Comparison of ENCODE assay signal across 1 cellular context in the genomic region with DNA sequence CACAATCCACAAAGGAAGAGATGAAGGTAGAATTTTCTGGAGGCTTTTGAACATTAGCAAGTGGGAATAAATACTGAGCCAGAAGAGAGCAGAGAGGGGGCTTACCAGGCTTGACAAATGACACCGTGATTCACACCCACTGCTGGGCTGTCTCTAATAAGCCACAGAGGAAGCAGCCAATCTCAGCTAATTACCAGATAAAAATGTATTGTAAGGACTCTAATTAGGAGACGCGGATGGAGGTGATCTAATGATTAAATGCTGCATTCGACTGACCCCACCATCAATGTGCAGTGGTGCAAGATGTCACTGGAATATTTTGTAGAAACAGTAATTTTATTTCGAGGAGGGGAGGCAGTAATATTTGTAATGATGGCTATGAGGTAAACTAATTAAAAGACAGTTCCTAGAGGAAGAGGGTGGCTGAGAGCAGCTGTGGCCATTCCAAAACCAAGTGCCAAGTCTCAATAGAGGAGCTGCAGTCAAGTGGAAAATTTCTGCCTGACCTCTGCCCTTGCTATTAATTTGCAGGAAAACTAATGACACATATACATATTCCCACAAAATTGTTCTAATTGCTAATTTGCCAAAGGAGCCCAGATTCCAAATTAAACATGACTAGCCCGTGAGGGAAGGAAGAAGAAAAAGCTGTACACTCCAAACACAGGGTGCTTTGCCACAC.
TF ChIP-seq lines count a peak whose summit lies in the region.

No MANE protein-coding gene starts in this region.

TF ChIP-seq in SK-N-SH, 30 proteins besides CTCF, POLR2A, EP300 and RAD21 (continued from another document):
- TF ChIP-seq, protein P1, sequence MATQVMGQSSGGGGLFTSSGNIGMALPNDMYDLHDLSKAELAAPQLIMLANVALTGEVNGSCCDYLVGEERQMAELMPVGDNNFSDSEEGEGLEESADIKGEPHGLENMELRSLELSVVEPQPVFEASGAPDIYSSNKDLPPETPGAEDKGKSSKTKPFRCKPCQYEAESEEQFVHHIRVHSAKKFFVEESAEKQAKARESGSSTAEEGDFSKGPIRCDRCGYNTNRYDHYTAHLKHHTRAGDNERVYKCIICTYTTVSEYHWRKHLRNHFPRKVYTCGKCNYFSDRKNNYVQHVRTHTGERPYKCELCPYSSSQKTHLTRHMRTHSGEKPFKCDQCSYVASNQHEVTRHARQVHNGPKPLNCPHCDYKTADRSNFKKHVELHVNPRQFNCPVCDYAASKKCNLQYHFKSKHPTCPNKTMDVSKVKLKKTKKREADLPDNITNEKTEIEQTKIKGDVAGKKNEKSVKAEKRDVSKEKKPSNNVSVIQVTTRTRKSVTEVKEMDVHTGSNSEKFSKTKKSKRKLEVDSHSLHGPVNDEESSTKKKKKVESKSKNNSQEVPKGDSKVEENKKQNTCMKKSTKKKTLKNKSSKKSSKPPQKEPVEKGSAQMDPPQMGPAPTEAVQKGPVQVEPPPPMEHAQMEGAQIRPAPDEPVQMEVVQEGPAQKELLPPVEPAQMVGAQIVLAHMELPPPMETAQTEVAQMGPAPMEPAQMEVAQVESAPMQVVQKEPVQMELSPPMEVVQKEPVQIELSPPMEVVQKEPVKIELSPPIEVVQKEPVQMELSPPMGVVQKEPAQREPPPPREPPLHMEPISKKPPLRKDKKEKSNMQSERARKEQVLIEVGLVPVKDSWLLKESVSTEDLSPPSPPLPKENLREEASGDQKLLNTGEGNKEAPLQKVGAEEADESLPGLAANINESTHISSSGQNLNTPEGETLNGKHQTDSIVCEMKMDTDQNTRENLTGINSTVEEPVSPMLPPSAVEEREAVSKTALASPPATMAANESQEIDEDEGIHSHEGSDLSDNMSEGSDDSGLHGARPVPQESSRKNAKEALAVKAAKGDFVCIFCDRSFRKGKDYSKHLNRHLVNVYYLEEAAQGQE (IDR thresholded peaks at IDR 0.05; ENCODE audit: low read depth, low read length): no peak
- TF ChIP-seq CHD2 (IDR thresholded peaks at IDR 0.05; ENCODE audit: low read length, partially characterized antibody): no peak
- TF ChIP-seq, protein P2, sequence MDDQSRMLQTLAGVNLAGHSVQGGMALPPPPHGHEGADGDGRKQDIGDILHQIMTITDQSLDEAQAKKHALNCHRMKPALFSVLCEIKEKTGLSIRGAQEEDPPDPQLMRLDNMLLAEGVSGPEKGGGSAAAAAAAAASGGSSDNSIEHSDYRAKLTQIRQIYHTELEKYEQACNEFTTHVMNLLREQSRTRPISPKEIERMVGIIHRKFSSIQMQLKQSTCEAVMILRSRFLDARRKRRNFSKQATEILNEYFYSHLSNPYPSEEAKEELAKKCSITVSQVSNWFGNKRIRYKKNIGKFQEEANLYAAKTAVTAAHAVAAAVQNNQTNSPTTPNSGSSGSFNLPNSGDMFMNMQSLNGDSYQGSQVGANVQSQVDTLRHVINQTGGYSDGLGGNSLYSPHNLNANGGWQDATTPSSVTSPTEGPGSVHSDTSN (IDR thresholded peaks at IDR 0.05): no peak
- TF ChIP-seq MEF2A (IDR thresholded peaks at IDR 0.05; ENCODE audit: borderline replicate concordance, low read depth): no peak
- no peak for TF ChIP-seq JUND (IDR thresholded peaks at IDR 0.05)
- no peak for TF ChIP-seq NFIC (IDR thresholded peaks at IDR 0.05; ENCODE audit: borderline replicate concordance)
- TF ChIP-seq, protein P3, sequence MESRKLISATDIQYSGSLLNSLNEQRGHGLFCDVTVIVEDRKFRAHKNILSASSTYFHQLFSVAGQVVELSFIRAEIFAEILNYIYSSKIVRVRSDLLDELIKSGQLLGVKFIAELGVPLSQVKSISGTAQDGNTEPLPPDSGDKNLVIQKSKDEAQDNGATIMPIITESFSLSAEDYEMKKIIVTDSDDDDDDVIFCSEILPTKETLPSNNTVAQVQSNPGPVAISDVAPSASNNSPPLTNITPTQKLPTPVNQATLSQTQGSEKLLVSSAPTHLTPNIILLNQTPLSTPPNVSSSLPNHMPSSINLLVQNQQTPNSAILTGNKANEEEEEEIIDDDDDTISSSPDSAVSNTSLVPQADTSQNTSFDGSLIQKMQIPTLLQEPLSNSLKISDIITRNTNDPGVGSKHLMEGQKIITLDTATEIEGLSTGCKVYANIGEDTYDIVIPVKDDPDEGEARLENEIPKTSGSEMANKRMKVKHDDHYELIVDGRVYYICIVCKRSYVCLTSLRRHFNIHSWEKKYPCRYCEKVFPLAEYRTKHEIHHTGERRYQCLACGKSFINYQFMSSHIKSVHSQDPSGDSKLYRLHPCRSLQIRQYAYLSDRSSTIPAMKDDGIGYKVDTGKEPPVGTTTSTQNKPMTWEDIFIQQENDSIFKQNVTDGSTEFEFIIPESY (IDR thresholded peaks at IDR 0.05; ENCODE audit: borderline replicate concordance, low read depth): no peak
- no peak for TF ChIP-seq TEAD4 (IDR thresholded peaks at IDR 0.05; ENCODE audit: borderline replicate concordance, insufficient read depth)
- TF ChIP-seq, protein P4, sequence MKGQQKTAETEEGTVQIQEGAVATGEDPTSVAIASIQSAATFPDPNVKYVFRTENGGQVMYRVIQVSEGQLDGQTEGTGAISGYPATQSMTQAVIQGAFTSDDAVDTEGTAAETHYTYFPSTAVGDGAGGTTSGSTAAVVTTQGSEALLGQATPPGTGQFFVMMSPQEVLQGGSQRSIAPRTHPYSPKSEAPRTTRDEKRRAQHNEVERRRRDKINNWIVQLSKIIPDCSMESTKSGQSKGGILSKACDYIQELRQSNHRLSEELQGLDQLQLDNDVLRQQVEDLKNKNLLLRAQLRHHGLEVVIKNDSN (IDR thresholded peaks at IDR 0.05; ENCODE audit: borderline replicate concordance, low read depth): no peak
- TF ChIP-seq FOSL2 (IDR thresholded peaks at IDR 0.05; ENCODE audit: borderline replicate concordance, low read depth): no peak
- no peak for TF ChIP-seq YY1 (IDR thresholded peaks at IDR 0.05; ENCODE audit: low read depth)
- no peak for TF ChIP-seq RFX5 (IDR thresholded peaks at IDR 0.05; ENCODE audit: low read length)
